2 cellular contexts compared by ENCODE assay signal in genomic region chr7:143849785-143850479, GRCh38.
A peak's percentile ranks its signal among the peaks of the same experiment; 100 is the strongest.
TF ChIP-seq lines count a peak whose summit lies in the region.

No MANE protein-coding gene starts in this region.

TF ChIP-seq in A549, 52 proteins besides CTCF, POLR2A, EP300 and RAD21 (continued from another document):
- TF ChIP-seq REST (IDR thresholded peaks at IDR 0.05) (no peak), HES2 (IDR thresholded peaks at IDR 0.05) (no peak), CBX2 (IDR thresholded peaks at IDR 0.05; ENCODE audit: borderline replicate concordance, low read depth) (no peak), ZFP36 (IDR thresholded peaks at IDR 0.05; ENCODE audit: borderline replicate concordance, partially characterized antibody) (no peak), CBX8 (IDR thresholded peaks at IDR 0.05) (no peak), SREBF2 (IDR thresholded peaks at IDR 0.05) (no peak), BCL3 (IDR thresholded peaks at IDR 0.05) (no peak), PHF8 (IDR thresholded peaks at IDR 0.05; ENCODE audit: borderline replicate concordance, low read depth) (no peak), RNF2 (IDR thresholded peaks at IDR 0.05; ENCODE audit: borderline replicate concordance, low read depth) (no peak), FOSB (CRISPR knock-in tag; IDR thresholded peaks at IDR 0.05) (no peak), RFX5 (IDR thresholded peaks at IDR 0.05) (no peak), KDM1A (IDR thresholded peaks at IDR 0.05; ENCODE audit: low read depth) (no peak), NFE2L2 (conservative IDR thresholded peaks at IDR 0.05; ENCODE audit: low read length) (no peak)
TF ChIP-seq in A549: peak in this region for 0.

TF ChIP-seq in K562, 482 proteins besides CTCF, POLR2A, EP300 and RAD21 (continued from another document):
- no peak for TF ChIP-seq ATF6 (CRISPR knock-in tag; IDR thresholded peaks at IDR 0.05)
- TF ChIP-seq SPI1 (IDR thresholded peaks at IDR 0.05; ENCODE audit: borderline replicate concordance, low read depth, low read length), result peak; percentile 70
- TF ChIP-seq TSC22D4 (tag; IDR thresholded peaks at IDR 0.05), result no peak
- no peak for TF ChIP-seq ZMIZ1 (IDR thresholded peaks at IDR 0.05; ENCODE audit: low read depth in 2 of 2, low read length in 2 of 2)
- TF ChIP-seq ZNF512 (tag; IDR thresholded peaks at IDR 0.05), result 0 out of 2 replicates have a peak, but pooled peaks have one; percentile 23
- TF ChIP-seq POLR2AphosphoS2 (IDR thresholded peaks at IDR 0.05; ENCODE audit: low read length), result peak; percentile 50; the same call in 1 of the 2 replicates
